34 cellular contexts compared by ENCODE assay signal in genomic region chr19:49988007-49988406, GRCh38. TPM values are rescaled to one million over a fixed set of nuclear protein-coding genes. Genes with fewer than 3 reads are reported as not detected.
"Had no signal": no experiment of that assay in that cellular context is flagged by ENCODE, and none has a peak within 500 bp of the region (broad histone marks: within the 10 kb centered on the region; RNA-seq: fewer than 3 reads in every experiment).

No MANE protein-coding gene starts in this region.

- DNase-seq: activated CD4-positive, alpha-beta memory T cell treated with anti-CD3 and anti-CD28 coated beads, Interleukin-2, amount 10 ng/mL, durations not matched to agents 7 days and 5 days; activated CD4-positive, CD25-positive, alpha-beta regulatory T cell treated with anti-CD3 and anti-CD28 coated beads, Interleukin-2, amount 50 U/mL, for 72 hours; activated CD8-positive, alpha-beta memory T cell treated with anti-CD3 and anti-CD28 coated beads for 24 hours; activated CD8-positive, alpha-beta memory T cell treated with anti-CD3 and anti-CD28 coated beads, Interleukin-2, amount 10 ng/mL, durations not matched to agents 7 days and 5 days; activated naive CD4-positive, alpha-beta T cell treated with anti-CD3 and anti-CD28 coated beads, Interleukin-2, amount 50 U/mL, for 16 hours; activated naive CD8-positive, alpha-beta T cell treated with anti-CD3 and anti-CD28 coated beads, Interleukin-2, amount 10 ng/mL, durations not matched to agents 7 days and 5 days; body of pancreas; colonic mucosa; MM.1S; MV-4-11; NCI-H1092; NCI-H1417; NCI-H146; NCI-H187; NCI-H2029 treated with DMSO at 0.1 percent for 48 hours; NCI-H2107; NCI-H2171; NCI-H510A; NCI-H526; NCI-H748 treated with DMSO at 0.1 percent for 48 hours; NK-92 treated with Interleukin-12 subunit alpha and Interleukin-12 subunit beta, amount 100 ng/mL, for 24 hours; SHP77; SJCRH30 had no signal

- H3K4me1 ChIP-seq: ascending aorta, breast epithelium, colonic mucosa, SJCRH30 had no signal

- H2AFZ ChIP-seq: PC-9 had no signal

- H3K4me2 ChIP-seq: KMS-11, PC-9 had no signal

- H3K4me3 ChIP-seq: ascending aorta, body of pancreas, breast epithelium, colonic mucosa, PC-9, SJCRH30, SK-N-MC had no signal

- H3K9me3 ChIP-seq: ascending aorta, body of pancreas, breast epithelium, colonic mucosa had no signal

- H3K27ac ChIP-seq: ascending aorta, body of pancreas, breast epithelium, colonic mucosa, KMS-11, PC-9, RWPE1, SJCRH30, SK-N-MC had no signal

- H3K36me3 ChIP-seq: breast epithelium, colonic mucosa, SJCRH30 had no signal

- H3K27me3 ChIP-seq: ascending aorta, body of pancreas, breast epithelium, colonic mucosa, SJCRH30 had no signal

- FAIRE-seq: RCC 7860, TTC549 had no signal

- H3K9ac ChIP-seq: KMS-11 had no signal

RNA-seq across cellular contexts. Expression of gene SIGLEC11, which starts 27.0 kb away (rescaled TPM):
- total RNA-seq: activated CD4-positive, alpha-beta memory T cell treated with anti-CD3 and anti-CD28 coated beads, Interleukin-2, amount 10 ng/mL, durations not matched to agents 7 days and 5 days; activated CD8-positive, alpha-beta memory T cell treated with anti-CD3 and anti-CD28 coated beads, Interleukin-2, amount 10 ng/mL, durations not matched to agents 7 days and 5 days; activated naive CD8-positive, alpha-beta T cell treated with anti-CD3 and anti-CD28 coated beads, Interleukin-2, amount 10 ng/mL, durations not matched to agents 7 days and 5 days; chondrocyte; LHCN-M2; PC-9; WTC11 had no signal
